ENCODE assay signal across 18 cellular contexts in genomic region chr10:21369697-21370096, GRCh38.
DNase-seq lines count a peak whose midpoint lies in the region; ATAC-seq, FAIRE-seq and TF ChIP-seq lines count a peak whose summit lies in the region.
"Had no signal": no experiment of that assay in that cellular context is flagged by ENCODE, and none has a peak within 500 bp of the region (broad histone marks: within the 10 kb centered on the region; RNA-seq: fewer than 3 reads in every experiment).

No MANE protein-coding gene starts in this region.

- H2AFZ ChIP-seq in endothelial cell of umbilical vein (ENCODE audit: low read depth, low read length), result peak overlapping the region; percentile 71

- CTCF ChIA-PET in endothelial cell of umbilical vein (lab: Charles Lee), result interaction anchor here (0.5 to 1.6 kb wide), 10 partner anchors 9 to 124 kb away, joined by 3 to 15 read pairs (median 3); no protein-coding TSS in a partner anchor

- TF ChIP-seq CTCF in endothelial cell of umbilical vein (IDR thresholded peaks at IDR 0.05; ENCODE audit: extremely low read depth in 1 of 2, insufficient read depth in 1 of 2, low read depth in 1 of 2, low read length in 2 of 2), result no peak
- no peak for TF ChIP-seq CTCF in omental fat pad (IDR thresholded peaks at IDR 0.05)
- TF ChIP-seq CTCF in GM10266 (IDR thresholded peaks at IDR 0.05; ENCODE audit: control insufficient read depth, insufficient read depth, low read depth, missing control alignments), result no peak

- peak overlapping the region; percentile 78 for H3K4me2 ChIP-seq in endothelial cell of umbilical vein (ENCODE audit: insufficient read depth, low read length)

- no peaks in the 10 kb centered on the region for H4K20me1 ChIP-seq in endothelial cell of umbilical vein (replicated peaks; ENCODE audit: control insufficient read depth, extremely low read depth, insufficient read depth, low read length)

- POLR2A ChIA-PET in endothelial cell of umbilical vein (lab: Charles Lee), result interaction anchor here (0.6 kb wide), 1 partner anchor 147 kb away, joined by 3 read pairs; no protein-coding TSS in a partner anchor

- peak overlapping the region; percentile 85 for H3K27ac ChIP-seq in endothelial cell of umbilical vein (ENCODE audit: insufficient read depth, low read depth, low read length)
- H3K27ac ChIP-seq: esophagus squamous epithelium, heart left ventricle had no signal

- H3K9ac ChIP-seq in endothelial cell of umbilical vein (replicated peaks; ENCODE audit: extremely low read depth, insufficient read depth, low read length), result peak overlapping the region; percentile 52

- intact Hi-C loops in endothelial cell of umbilical vein (cut with micrococcal nuclease), result no loop called here

- peak; percentile 38 for ATAC-seq in omental fat pad (ENCODE audit: low FRiP score)
- ATAC-seq: heart left ventricle had no signal

- H3K9me3 ChIP-seq in endothelial cell of umbilical vein (replicated peaks; ENCODE audit: control insufficient read depth, insufficient read depth, low read length), result no peaks in the 10 kb centered on the region
- H3K9me3 ChIP-seq: esophagus squamous epithelium, heart left ventricle had no signal

- H3K27me3 ChIP-seq in endothelial cell of umbilical vein (ENCODE audit: control insufficient read depth in 2 of 2, insufficient read depth in 2 of 2, low read length in 2 of 2), result no peaks in the 10 kb centered on the region
- H3K27me3 ChIP-seq: esophagus squamous epithelium, heart left ventricle had no signal

- H3K4me3 ChIP-seq in endothelial cell of umbilical vein (replicated peaks in 1 of 3; ENCODE audit: insufficient read depth in 1 of 3, low read depth in 1 of 3, low read length in 3 of 3), result no peak overlapping the region
- H3K4me3 ChIP-seq: esophagus squamous epithelium, heart left ventricle had no signal

- no peaks in the 10 kb centered on the region for H3K9me1 ChIP-seq in endothelial cell of umbilical vein (replicated peaks; ENCODE audit: control insufficient read depth, extremely low read depth, insufficient read depth, low read length)

- TF ChIP-seq POLR2A in endothelial cell of umbilical vein (IDR thresholded peaks at IDR 0.05; ENCODE audit: low read depth, low read length), result no peak

- H3K79me2 ChIP-seq in endothelial cell of umbilical vein (ENCODE audit: control insufficient read depth, insufficient read depth, low read length), result no peaks in the 10 kb centered on the region

- FAIRE-seq in endothelial cell of umbilical vein (lab: Jason Lieb, UNC), result peak; percentile 92
- FAIRE-seq: GM12892, islet of Langerhans had no signal

- BruUV-seq in endothelial cell of umbilical vein (replicated peaks; lab: Mats Ljungman, UMichigan), result no TSS peak

- peaks cover 38% of the 10 kb centered on the region for H3K4me1 ChIP-seq in endothelial cell of umbilical vein (ENCODE audit: control insufficient read depth, extremely low read depth, insufficient read depth, low read length)

- no peaks in the 10 kb centered on the region for H3K36me3 ChIP-seq in endothelial cell of umbilical vein (ENCODE audit: control insufficient read depth in 2 of 2, extremely low read depth in 1 of 2, insufficient read depth in 2 of 2, low read length in 2 of 2)
- H3K36me3 ChIP-seq: esophagus squamous epithelium, heart left ventricle had no signal

- dilution Hi-C loops in endothelial cell of umbilical vein (cut with MboI; ENCODE audit: extremely low pct_ligation_motif_present, low sequenced_read_pairs), result no loop called here

- peak; percentile 10 for DNase-seq in GM03348 (ENCODE audit: low spot score)
- DNase-seq in OCI-M1 (lab: John Stamatoyannopoulos, UW), result peak; percentile 52
- DNase-seq in endothelial cell of umbilical vein (ENCODE audit: low read depth, low spot score), result peak; percentile 92
- no peak for DNase-seq in omental fat pad (ENCODE audit: low spot score)
- DNase-seq in UCSD-AML1 (lab: John Stamatoyannopoulos, UW; ENCODE audit: unreplicated experiment), result no peak
- no peak for DNase-seq in DMS 273 treated with DMSO at 0.1 percent for 48 hours (lab: John Stamatoyannopoulos, UW)
- DNase-seq in SW480 (ENCODE audit: low spot score), result no peak
- DNase-seq in GM10266 (ENCODE audit: extremely low spot score), result no peak
- DNase-seq: activated CD4-positive, CD25-positive, alpha-beta regulatory T cell treated with anti-CD3 and anti-CD28 coated beads, Interleukin-2, amount 50 U/mL, for 72 hours; esophagus squamous epithelium; GF-D8; heart left ventricle; NCI-H1694; NCI-H446 treated with DMSO at 0.1 percent for 48 hours; SHP77; stimulated activated CD4-positive, alpha-beta T cell treated with anti-CD3 and anti-CD28 coated beads, Interleukin-12 subunit alpha, Interleukin-12 subunit beta, amount 100 ng/mL, for 4 hours had no signal

TF ChIP-seq in endothelial cell of umbilical vein, 7 proteins besides CTCF, POLR2A, EP300 and RAD21:
- TF ChIP-seq MYC (IDR thresholded peaks at IDR 0.05; ENCODE audit: low read depth, low read length), result no peak
- TF ChIP-seq MAX (IDR thresholded peaks at IDR 0.05; ENCODE audit: insufficient read depth, insufficient read length), result no peak
- peak; percentile 38 for TF ChIP-seq GATA2 (IDR thresholded peaks at IDR 0.05; ENCODE audit: insufficient read depth, insufficient read length, low read depth, low read length)
- TF ChIP-seq FOS (IDR thresholded peaks at IDR 0.05; ENCODE audit: borderline replicate concordance, insufficient read depth, low read length), result peak; percentile 46
- peak; percentile 33 for TF ChIP-seq POLR2AphosphoS5 (IDR thresholded peaks at IDR 0.05; ENCODE audit: insufficient read depth, low read depth, low read length)
- peak; percentile 73 for TF ChIP-seq JUN (IDR thresholded peaks at IDR 0.05; ENCODE audit: borderline replicate concordance, insufficient read depth, insufficient read length, low read depth)
TF ChIP-seq in endothelial cell of umbilical vein: peak in this region for 4.

Comparison
In these comparisons a context has a peak if more than half of its experiments do, and no peak if none do; other contexts are left out.
1. DNase-seq: peak in GM03348 (single experiment), OCI-M1 (single experiment) and endothelial cell of umbilical vein (single experiment); none in omental fat pad (single experiment), UCSD-AML1 (single experiment), DMS 273 treated with DMSO at 0.1 percent for 48 hours (single experiment), SW480 (single experiment) and GM10266 (single experiment).